Comparison of ENCODE assay signal across 18 cellular contexts in the genomic region with DNA sequence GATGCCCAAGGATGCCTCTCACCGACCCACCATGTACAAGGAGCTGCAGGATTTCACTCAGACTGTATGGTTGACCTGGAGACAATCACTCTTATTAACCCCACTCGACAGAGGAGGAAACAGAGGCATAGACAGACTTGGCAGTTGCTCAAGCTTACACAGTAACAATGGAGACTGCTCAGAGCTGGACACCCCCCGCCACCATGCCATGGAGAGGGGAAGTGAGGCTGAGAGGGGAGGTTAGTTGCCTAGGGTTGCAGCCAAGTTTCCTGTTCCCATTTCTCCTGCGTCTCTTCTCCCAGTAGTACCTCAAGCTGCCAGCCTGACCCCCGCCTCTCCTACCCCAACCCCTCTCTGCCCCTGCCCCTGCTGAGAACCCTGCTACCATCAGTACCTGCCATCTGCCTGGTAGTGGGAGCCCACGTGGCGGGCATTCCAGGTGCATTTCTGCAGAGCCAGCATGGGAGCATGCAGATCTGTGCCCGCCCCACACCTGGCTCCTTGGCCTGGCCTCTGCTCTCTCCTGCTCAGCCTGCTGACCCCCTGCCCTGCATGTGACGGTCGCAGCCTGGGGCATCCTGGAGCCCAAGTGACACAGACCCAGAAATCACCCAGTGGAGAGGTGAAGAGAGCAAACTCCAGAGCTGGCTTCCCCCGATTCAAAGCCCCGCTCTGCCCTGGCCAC.
A peak's percentile ranks its signal among the peaks of the same experiment; 100 is the strongest.
DNase-seq lines count a peak whose midpoint lies in the region; ATAC-seq, FAIRE-seq and TF ChIP-seq lines count a peak whose summit lies in the region.
"Had no signal": no experiment of that assay in that cellular context is flagged by ENCODE, and none has a peak within 500 bp of the region (broad histone marks: within the 10 kb centered on the region; RNA-seq: fewer than 3 reads in every experiment).

No MANE protein-coding gene starts in this region.

- RAD21 ChIA-PET in GM12878 (lab: Charles Lee; ENCODE audit: unreplicated experiment), result no interaction called here

- H4K20me1 ChIP-seq in GM12878 (ENCODE audit: control insufficient read depth, insufficient read depth), result no peaks in the 10 kb centered on the region

- H3K36me3 ChIP-seq in GM12878 (ENCODE audit: control insufficient read depth in 2 of 2, insufficient read depth in 2 of 2, low read length in 1 of 2), result peaks cover 8 to 38% of the 10 kb centered on the region in 2 experiments; a peak in 3 of 4 replicates
- H3K36me3 ChIP-seq: prostate gland had no signal

- POLR2A ChIA-PET in GM12878 (lab: Charles Lee), result no interaction called here

- H3K4me2 ChIP-seq in GM12878 (ENCODE audit: control insufficient read depth, insufficient read depth), result no peak overlapping the region
- H3K4me2 ChIP-seq: hepatocyte had no signal

- TF ChIP-seq CTCF in CD14-positive monocyte (IDR thresholded peaks at IDR 0.05) (no peak), GM12878 (IDR thresholded peaks at IDR 0.05 in 2 of 3, conservative IDR thresholded peaks at IDR 0.05 in 1 of 3; ENCODE audit: control insufficient read depth in 2 of 3, extremely low read depth in 1 of 3, insufficient read depth in 1 of 3, low read depth in 3 of 3, low read length in 3 of 3) (no peak), GM13976 (IDR thresholded peaks at IDR 0.05; ENCODE audit: borderline replicate concordance, control extremely low read depth, extremely low read depth, insufficient read depth, missing control alignments) (no peak), mesothelial cell of epicardium (IDR thresholded peaks at IDR 0.05; ENCODE audit: unreplicated experiment) (no peak)

- no peaks in the 10 kb centered on the region for H3K4me1 ChIP-seq in GM12878 (ENCODE audit: control insufficient read depth, insufficient read depth, low read length)
- H3K4me1 ChIP-seq: prostate gland had no signal

- WGBS in GM12878 (ENCODE audit: insufficient coverage, insufficient replicate concordance, low lambda C conversion rate, missing lambda C conversion rate), result 93% methylated on average over 12 of the region's 12 CpGs

- FAIRE-seq in GM12878 (lab: Jason Lieb, UNC), result no peak
- FAIRE-seq: astrocyte had no signal

- no peaks in the 10 kb centered on the region for H3K79me2 ChIP-seq in GM12878 (ENCODE audit: control insufficient read depth, insufficient read depth, low read length)
- H3K79me2 ChIP-seq: hepatocyte had no signal

- CTCF ChIA-PET in GM12878 (lab: Yijun Ruan, JAX), result interaction anchor here (1.7 kb wide), 1 partner anchor 13 kb away, joined by 3 read pairs; no protein-coding TSS in a partner anchor

- H3K9me3 ChIP-seq in GM12878 (replicated peaks; ENCODE audit: control insufficient read depth, insufficient read depth, low read length), result no peaks in the 10 kb centered on the region
- H3K9me3 ChIP-seq: prostate gland had no signal

- H3K4me3 ChIP-seq in GM12878, result no peak overlapping the region
- H3K4me3 ChIP-seq: hepatocyte, prostate gland had no signal

- H3K27me3 Mint-ChIP-seq in CD14-positive monocyte (ENCODE audit: low read depth in 3 of 3), result no peaks in the 10 kb centered on the region
- H3K27me3 Mint-ChIP-seq in stimulated activated naive B cell treated with anti-CD40 and anti-IgM and Interleukin-4, amounts not matched to agents 10 μg/mL and 1 μg/mL and 100 μg/mL, for 72 hours, result no peaks in the 10 kb centered on the region
- H3K27me3 Mint-ChIP-seq in mesothelial cell of epicardium (ENCODE audit: low read depth), result peaks cover 11% of the 10 kb centered on the region
- H3K27me3 Mint-ChIP-seq: T-cell had no signal

- SMC1A ChIA-PET in GM12878 (lab: Charles Lee; ENCODE audit: uncharacterized antibody, unreplicated experiment), result interaction anchor here (0.6 kb wide), 1 partner anchor 48 kb away, joined by 3 read pairs; no protein-coding TSS in a partner anchor

- no peaks in the 10 kb centered on the region for H3K27me3 ChIP-seq in GM12878 (replicated peaks in 1 of 2; ENCODE audit: control insufficient read depth in 2 of 2, insufficient read depth in 2 of 2, low read length in 1 of 2)
- H3K27me3 ChIP-seq: hepatocyte had no signal

- in situ Hi-C loops in GM12878 (cut with MboI) (no loop called here), GM13976 (cut with MboI; ENCODE audit: low sequenced_read_pairs, unreplicated experiment) (no loop called here)

- H3K27ac Mint-ChIP-seq in CD14-positive monocyte (peak overlapping the region in 4 of 7 donors; percentile 31 to 75 (median 58)), mesothelial cell of epicardium (no peak overlapping the region)
- no peak overlapping the region for H3K27ac Mint-ChIP-seq in stimulated activated naive B cell treated with anti-CD40 and anti-IgM and Interleukin-4, amounts not matched to agents 10 μg/mL and 1 μg/mL and 100 μg/mL, for 72 hours

- H3K9ac ChIP-seq in GM12878 (ENCODE audit: control insufficient read depth, insufficient read depth, low read length), result no peak overlapping the region

- H3K4me3 Mint-ChIP-seq in CD14-positive monocyte (no peak overlapping the region), mesothelial cell of epicardium (no peak overlapping the region)
- H3K4me3 Mint-ChIP-seq in stimulated activated naive B cell treated with anti-CD40 and anti-IgM and Interleukin-4, amounts not matched to agents 10 μg/mL and 1 μg/mL and 100 μg/mL, for 72 hours, result no peak overlapping the region
- H3K4me3 Mint-ChIP-seq: T-cell, WTC11 had no signal

- DNase-seq in CD14-positive monocyte (ENCODE audit: low spot score), result no peak
- DNase-seq in Kasumi-1 (lab: John Stamatoyannopoulos, UW), result peak; percentile 68 to 71
- no peak for DNase-seq in GM12878 (ENCODE audit: low read depth, low spot score)
- peak; percentile 30 to 87 for DNase-seq in lung microvascular endothelial cell (ENCODE audit: low read depth in 2 of 2)
- no peak for DNase-seq in stimulated activated naive B cell treated with anti-CD40 and anti-IgM and Interleukin-4, amounts not matched to agents 10 μg/mL and 1 μg/mL and 100 μg/mL, for 72 hours
- DNase-seq in GM13976 (ENCODE audit: low spot score), result no peak
- DNase-seq in mesothelial cell of epicardium (ENCODE audit: low spot score in 2 of 2, unreplicated experiment in 2 of 2), result no peak
- DNase-seq: activated CD8-positive, alpha-beta memory T cell treated with anti-CD3 and anti-CD28 coated beads for 24 hours; DMS 273 treated with DMSO at 0.1 percent for 48 hours; NCI-H1436 treated with DMSO at 0.1 percent for 48 hours; NCI-H524; stimulated activated CD4-positive, alpha-beta T cell treated with anti-CD3 and anti-CD28 coated beads, Interleukin-12 subunit alpha, Interleukin-12 subunit beta, amount 100 ng/mL, for 4 hours; T-cell had no signal

- TF ChIP-seq POLR2A in GM12878 (IDR thresholded peaks at IDR 0.05; ENCODE audit: low read depth, low read length), result peak; percentile 58

- H3K4me1 Mint-ChIP-seq in CD14-positive monocyte (peaks cover 38% of the 10 kb centered on the region), mesothelial cell of epicardium (peaks cover 11% of the 10 kb centered on the region)
- peaks cover 0 to 7% of the 10 kb centered on the region in 2 donors for H3K4me1 Mint-ChIP-seq in stimulated activated naive B cell treated with anti-CD40 and anti-IgM and Interleukin-4, amounts not matched to agents 10 μg/mL and 1 μg/mL and 100 μg/mL, for 72 hours
- H3K4me1 Mint-ChIP-seq: WTC11 had no signal

- BruUV-seq in GM12878 (replicated peaks; lab: Mats Ljungman, UMichigan), result no TSS peak

- ATAC-seq in GM12878 (no peak), HG03045 (IDR thresholded peaks at IDR 0.05; ENCODE audit: unreplicated experiment) (no peak)
- no peak for ATAC-seq in stimulated activated naive B cell treated with anti-CD40 and anti-IgM and Interleukin-4, amounts not matched to agents 10 μg/mL and 1 μg/mL and 100 μg/mL, for 72 hours (replicated peaks)
- ATAC-seq: T-cell, WTC11 had no signal

- no peak overlapping the region for H3K27ac ChIP-seq in GM12878 (ENCODE audit: control insufficient read depth, insufficient read depth)
- H3K27ac ChIP-seq: hepatocyte, prostate gland had no signal

- intact Hi-C loops in CD14-positive monocyte (cut with micrococcal nuclease) (no loop called here), GM12878 (cut with micrococcal nuclease; ENCODE audit: unreplicated experiment) (no loop called here)

- no peak overlapping the region for H2AFZ ChIP-seq in GM12878 (ENCODE audit: control insufficient read depth, low read depth, low read length)
- H2AFZ ChIP-seq: hepatocyte had no signal

- no peak for TF ChIP-seq RAD21 in GM12878 (IDR thresholded peaks at IDR 0.05; ENCODE audit: insufficient read depth, low read depth, low read length)

- H3K9me3 Mint-ChIP-seq in CD14-positive monocyte, result peaks cover 0 to 2% (median 0%) of the 10 kb centered on the region in 7 donors
- peaks cover 0 to 5% of the 10 kb centered on the region in 2 donors for H3K9me3 Mint-ChIP-seq in stimulated activated naive B cell treated with anti-CD40 and anti-IgM and Interleukin-4, amounts not matched to agents 10 μg/mL and 1 μg/mL and 100 μg/mL, for 72 hours
- peaks cover 4% of the 10 kb centered on the region for H3K9me3 Mint-ChIP-seq in mesothelial cell of epicardium
- H3K9me3 Mint-ChIP-seq: T-cell had no signal

- no peak for TF ChIP-seq EP300 in GM12878 (IDR thresholded peaks at IDR 0.05; ENCODE audit: borderline replicate concordance in 1 of 2, control insufficient read depth in 1 of 2, low read depth in 2 of 2, low read length in 2 of 2)

- H3K36me3 Mint-ChIP-seq in CD14-positive monocyte, result peaks cover 80 to 91% of the 10 kb centered on the region in 2 donors
- H3K36me3 Mint-ChIP-seq in stimulated activated naive B cell treated with anti-CD40 and anti-IgM and Interleukin-4, amounts not matched to agents 10 μg/mL and 1 μg/mL and 100 μg/mL, for 72 hours, result peaks cover 47 to 60% of the 10 kb centered on the region in 2 donors
- peaks cover 1% of the 10 kb centered on the region for H3K36me3 Mint-ChIP-seq in mesothelial cell of epicardium

TF ChIP-seq in GM12878, 131 proteins besides CTCF, POLR2A, EP300 and RAD21 (continues in another document):
- no peak for TF ChIP-seq ZNF622 (IDR thresholded peaks at IDR 0.05)
- no peak for TF ChIP-seq ZNF24 (IDR thresholded peaks at IDR 0.05)
- TF ChIP-seq NR2F1 (conservative IDR thresholded peaks at IDR 0.05), result no peak

Comparison
In these comparisons a context has a peak if more than half of its experiments do, and no peak if none do; other contexts are left out.
1. DNase-seq: peak in Kasumi-1 (2 of 2) and lung microvascular endothelial cell (2 of 2); none in CD14-positive monocyte (single experiment), GM12878 (single experiment), stimulated activated naive B cell treated with anti-CD40 and anti-IgM and Interleukin-4, amounts not matched to agents 10 μg/mL and 1 μg/mL and 100 μg/mL, for 72 hours (single experiment), GM13976 (single experiment) and mesothelial cell of epicardium (0 of 2).
2. H3K27ac Mint-ChIP-seq: peak in CD14-positive monocyte (4 of 7); none in stimulated activated naive B cell treated with anti-CD40 and anti-IgM and Interleukin-4, amounts not matched to agents 10 μg/mL and 1 μg/mL and 100 μg/mL, for 72 hours (single experiment) and mesothelial cell of epicardium (single experiment).